ENCODE assay signal across 19 cellular contexts in genomic region chr16:1042076-1042744, GRCh38. TPM values are rescaled to one million over a fixed set of nuclear protein-coding genes. Genes with fewer than 3 reads are reported as not detected.
DNase-seq lines count a peak whose midpoint lies in the region; ATAC-seq, FAIRE-seq and TF ChIP-seq lines count a peak whose summit lies in the region.
"Had no signal": no experiment of that assay in that cellular context is flagged by ENCODE, and none has a peak within 500 bp of the region (broad histone marks: within the 10 kb centered on the region; RNA-seq: fewer than 3 reads in every experiment).

No MANE protein-coding gene starts in this region.

- no peak for FAIRE-seq in GM12891 (lab: Jason Lieb, UNC)
- FAIRE-seq: D721Med, GM19239, H1 had no signal

- TF ChIP-seq POLR2A in GM12891 (IDR thresholded peaks at IDR 0.05; ENCODE audit: low read depth, low read length) = no peak

- DNase-seq in activated naive CD4-positive, alpha-beta T cell treated with anti-CD3 and anti-CD28 coated beads, Interleukin-2, amount 50 U/mL, for 72 hours (ENCODE audit: low spot score in 2 of 2) = no peak
- peak; percentile 91 to 94 for DNase-seq in SJCRH30
- no peak for DNase-seq in glutamatergic neuron
- no peak for DNase-seq in C1 segment of cervical spinal cord (lab: John Stamatoyannopoulos, UW)
- DNase-seq in GM12891 (ENCODE audit: insufficient read length, low spot score) = no peak
- DNase-seq: CD8-positive, alpha-beta T cell; DND-41; GDM1 had no signal

- H3K27me3 Mint-ChIP-seq in activated naive CD4-positive, alpha-beta T cell treated with anti-CD3 and anti-CD28 coated beads, Interleukin-2, amount 50 U/mL, for 24 hours = no peaks in the 10 kb centered on the region
- peaks cover 7% of the 10 kb centered on the region for H3K27me3 Mint-ChIP-seq in glutamatergic neuron (ENCODE audit: unreplicated experiment)

- H3K36me3 Mint-ChIP-seq in activated naive CD4-positive, alpha-beta T cell treated with anti-CD3 and anti-CD28 coated beads, Interleukin-2, amount 50 U/mL, for 24 hours = no peaks in the 10 kb centered on the region
- H3K36me3 Mint-ChIP-seq in activated naive CD4-positive, alpha-beta T cell treated with anti-CD3 and anti-CD28 coated beads, Interleukin-2, amount 50 U/mL, for 72 hours = no peaks in the 10 kb centered on the region
- peaks cover 10% of the 10 kb centered on the region for H3K36me3 Mint-ChIP-seq in glutamatergic neuron (ENCODE audit: unreplicated experiment)
- H3K36me3 Mint-ChIP-seq: CD14-positive monocyte; CD8-positive, alpha-beta T cell had no signal

- no peak overlapping the region for H3K4me3 Mint-ChIP-seq in activated naive CD4-positive, alpha-beta T cell treated with anti-CD3 and anti-CD28 coated beads, Interleukin-2, amount 50 U/mL, for 24 hours
- no peak overlapping the region for H3K4me3 Mint-ChIP-seq in glutamatergic neuron (ENCODE audit: unreplicated experiment)
- H3K4me3 Mint-ChIP-seq: CD14-positive monocyte; CD8-positive, alpha-beta T cell had no signal

- H3K4me1 ChIP-seq in SJCRH30 = peaks cover 53% of the 10 kb centered on the region
- H3K4me1 ChIP-seq: BE2C had no signal

- H3K27ac ChIP-seq in SJCRH30 = peak overlapping the region; percentile 90
- H3K27ac ChIP-seq: HL-60 had no signal

- H3K27ac Mint-ChIP-seq in activated naive CD4-positive, alpha-beta T cell treated with anti-CD3 and anti-CD28 coated beads, Interleukin-2, amount 50 U/mL, for 24 hours = peak overlapping the region; percentile 73
- H3K27ac Mint-ChIP-seq in activated naive CD4-positive, alpha-beta T cell treated with anti-CD3 and anti-CD28 coated beads, Interleukin-2, amount 50 U/mL, for 72 hours = peak overlapping the region in 1 of 2 donors; percentile 3
- peak overlapping the region; percentile 67 for H3K27ac Mint-ChIP-seq in glutamatergic neuron (ENCODE audit: unreplicated experiment)
- H3K27ac Mint-ChIP-seq: CD14-positive monocyte; CD8-positive, alpha-beta T cell had no signal

- no peaks in the 10 kb centered on the region for H3K27me3 ChIP-seq in SJCRH30

- H3K9me3 Mint-ChIP-seq in activated naive CD4-positive, alpha-beta T cell treated with anti-CD3 and anti-CD28 coated beads, Interleukin-2, amount 50 U/mL, for 24 hours = no peaks in the 10 kb centered on the region
- H3K9me3 Mint-ChIP-seq in activated naive CD4-positive, alpha-beta T cell treated with anti-CD3 and anti-CD28 coated beads, Interleukin-2, amount 50 U/mL, for 72 hours = peaks cover 0 to 9% of the 10 kb centered on the region in 2 donors
- H3K9me3 Mint-ChIP-seq in glutamatergic neuron (ENCODE audit: unreplicated experiment) = peaks cover 9% of the 10 kb centered on the region
- H3K9me3 Mint-ChIP-seq: CD8-positive, alpha-beta T cell had no signal

- H3K36me3 ChIP-seq in SJCRH30 = no peaks in the 10 kb centered on the region
- H3K36me3 ChIP-seq: BE2C, HAP-1 had no signal

- no peak for TF ChIP-seq CTCF in glutamatergic neuron (IDR thresholded peaks at IDR 0.05; ENCODE audit: partially characterized antibody, unreplicated experiment)

- peaks cover 6% of the 10 kb centered on the region for H3K9me3 ChIP-seq in SJCRH30 (replicated peaks)
- H3K9me3 ChIP-seq: BE2C, HAP-1 had no signal

- no peaks in the 10 kb centered on the region for H3K4me1 Mint-ChIP-seq in activated naive CD4-positive, alpha-beta T cell treated with anti-CD3 and anti-CD28 coated beads, Interleukin-2, amount 50 U/mL, for 24 hours
- H3K4me1 Mint-ChIP-seq in glutamatergic neuron (ENCODE audit: low read depth, unreplicated experiment) = no peaks in the 10 kb centered on the region
- H3K4me1 Mint-ChIP-seq: CD14-positive monocyte had no signal

- no peak overlapping the region for H3K4me3 ChIP-seq in SJCRH30
- H3K4me3 ChIP-seq: HAP-1 had no signal

- ATAC-seq in activated naive CD4-positive, alpha-beta T cell treated with anti-CD3 and anti-CD28 coated beads, Interleukin-2, amount 50 U/mL, for 72 hours = no peak
- ATAC-seq in GM21390 (IDR thresholded peaks at IDR 0.05; ENCODE audit: unreplicated experiment) (no peak), HG03025 (IDR thresholded peaks at IDR 0.05; ENCODE audit: low FRiP score, unreplicated experiment) (no peak)
- ATAC-seq: CD8-positive, alpha-beta T cell had no signal

TF ChIP-seq in GM12891, 5 proteins besides CTCF, POLR2A, EP300 and RAD21:
- no peak for TF ChIP-seq TAF1 (IDR thresholded peaks at IDR 0.05; ENCODE audit: low read depth, low read length)
- TF ChIP-seq POU2F2 (IDR thresholded peaks at IDR 0.05; ENCODE audit: low read depth, low read length) = no peak
- no peak for TF ChIP-seq POLR2AphosphoS5 (IDR thresholded peaks at IDR 0.05; ENCODE audit: low read depth, low read length)
- TF ChIP-seq SPI1 (IDR thresholded peaks at IDR 0.05; ENCODE audit: low read depth, low read length) = no peak
- no peak for TF ChIP-seq PAX5 (IDR thresholded peaks at IDR 0.05; ENCODE audit: insufficient read depth, low read length, severe bottlenecking)

RNA-seq across cellular contexts. Expression of gene SSTR5, which starts 30.3 kb away (rescaled TPM):
- not detected for total RNA-seq in activated naive CD4-positive, alpha-beta T cell treated with anti-CD3 and anti-CD28 coated beads, Interleukin-2, amount 50 U/mL, for 72 hours
- 3.7 and 4.5 TPM in 2 replicates for total RNA-seq in SJCRH30 (2014; rRNA removed; shearing (Covaris generic))
- 1.3 TPM for total RNA-seq in glutamatergic neuron (ENCODE audit: unreplicated experiment)
- 0.21 TPM for polyA plus RNA-seq in GM12891 (2012; ENCODE audit: low read depth, missing spikeins)
- total RNA-seq: A172; CD8-positive, alpha-beta T cell had no signal
- polyA plus RNA-seq: CD14-positive monocyte had no signal

RNA-seq across cellular contexts. Expression of gene C1QTNF8, which starts 53.8 kb away (rescaled TPM):
- not detected for total RNA-seq in activated naive CD4-positive, alpha-beta T cell treated with anti-CD3 and anti-CD28 coated beads, Interleukin-2, amount 50 U/mL, for 72 hours
- total RNA-seq in SJCRH30 (2014; rRNA removed; shearing (Covaris generic)) = not detected in 2 replicates
- total RNA-seq in glutamatergic neuron (ENCODE audit: unreplicated experiment) = not detected
- not detected for polyA plus RNA-seq in GM12891 (2012; ENCODE audit: low read depth, missing spikeins)
- total RNA-seq: CD8-positive, alpha-beta T cell; H1 had no signal
- polyA plus RNA-seq: CD14-positive monocyte, H1 had no signal

Comparison
In these comparisons a context has a peak if more than half of its experiments do, and no peak if none do; other contexts are left out.
1. DNase-seq: peak in SJCRH30 (2 of 2); none in activated naive CD4-positive, alpha-beta T cell treated with anti-CD3 and anti-CD28 coated beads, Interleukin-2, amount 50 U/mL, for 72 hours (0 of 2), glutamatergic neuron (single experiment), C1 segment of cervical spinal cord (0 of 14) and GM12891 (single experiment).